Comparison of ENCODE assay signal across 22 cellular contexts in genomic region chr10:75730847-75731246, GRCh38.
"Had no signal": no experiment of that assay in that cellular context is flagged by ENCODE, and none has a peak within 500 bp of the region (broad histone marks: within the 10 kb centered on the region; RNA-seq: fewer than 3 reads in every experiment).

No MANE protein-coding gene starts in this region.

- H3K4me1 ChIP-seq: colonic mucosa, esophagus squamous epithelium, gastrocnemius medialis, heart left ventricle had no signal

- H3K27me3 ChIP-seq: colonic mucosa, esophagus squamous epithelium, gastrocnemius medialis, heart left ventricle, left lung had no signal

- DNase-seq: colonic mucosa; cortex of kidney; effector CD8-positive, alpha-beta T cell; effector memory CD8-positive, alpha-beta T cell; endodermal cell; erythroblast; esophagus squamous epithelium; foreskin fibroblast; foreskin melanocyte; gastrocnemius medialis; heart left ventricle; hippocampal formation; left cardiac atrium; left lung; left ventricle myocardium superior; lower lobe of right lung; mesenchymal stem cell; mucosa of descending colon; naive B cell; naive thymus-derived CD8-positive, alpha-beta T cell had no signal

- H3K27ac ChIP-seq: colonic mucosa, epithelial cell of prostate, esophagus squamous epithelium, gastrocnemius medialis, heart left ventricle, left lung, lower lobe of right lung had no signal

- H3K9me3 ChIP-seq: colonic mucosa, esophagus squamous epithelium, gastrocnemius medialis, heart left ventricle, left lung, lower lobe of right lung, mucosa of descending colon had no signal

- H3K36me3 ChIP-seq: colonic mucosa, esophagus squamous epithelium, gastrocnemius medialis, heart left ventricle, left lung, lower lobe of right lung had no signal

- H3K4me3 ChIP-seq: colonic mucosa, esophagus squamous epithelium, gastrocnemius medialis, heart left ventricle, left lung, lower lobe of right lung, mucosa of descending colon had no signal

- ATAC-seq: effector memory CD8-positive, alpha-beta T cell; esophagus mucosa; gastrocnemius medialis; heart left ventricle; left cardiac atrium; left lung; left ventricle myocardium superior; lower lobe of right lung; mucosa of descending colon; naive thymus-derived CD8-positive, alpha-beta T cell had no signal
